Comparison of ENCODE assay signal across 1 cellular context in genomic region chr16:23640959-23641765, GRCh38.
TF ChIP-seq lines count a peak whose summit lies in the region.

TSS of gene DCTN5 (plus strand) at chr16:23641466. CDS start at chr16:23641543, 77 bp downstream.
TSS of gene PALB2 (minus strand) at chr16:23641310. CDS start at chr16:23641157, 153 bp downstream.

TF ChIP-seq in GM12878, 131 proteins besides CTCF, POLR2A, EP300 and RAD21 (continued from another document):
- peak; percentile 100 for TF ChIP-seq CUX1 (IDR thresholded peaks at IDR 0.05; ENCODE audit: insufficient replicate concordance, low read depth, low read length)
- TF ChIP-seq GABPA (IDR thresholded peaks at IDR 0.05; ENCODE audit: low read depth): peak; percentile 92
- 0 out of 2 replicates have a peak, but pooled peaks have one; percentile 30 for TF ChIP-seq MYB (IDR thresholded peaks at IDR 0.05; ENCODE audit: borderline replicate concordance, low read depth, low read length)
